22 cellular contexts compared by ENCODE assay signal in the genomic region with DNA sequence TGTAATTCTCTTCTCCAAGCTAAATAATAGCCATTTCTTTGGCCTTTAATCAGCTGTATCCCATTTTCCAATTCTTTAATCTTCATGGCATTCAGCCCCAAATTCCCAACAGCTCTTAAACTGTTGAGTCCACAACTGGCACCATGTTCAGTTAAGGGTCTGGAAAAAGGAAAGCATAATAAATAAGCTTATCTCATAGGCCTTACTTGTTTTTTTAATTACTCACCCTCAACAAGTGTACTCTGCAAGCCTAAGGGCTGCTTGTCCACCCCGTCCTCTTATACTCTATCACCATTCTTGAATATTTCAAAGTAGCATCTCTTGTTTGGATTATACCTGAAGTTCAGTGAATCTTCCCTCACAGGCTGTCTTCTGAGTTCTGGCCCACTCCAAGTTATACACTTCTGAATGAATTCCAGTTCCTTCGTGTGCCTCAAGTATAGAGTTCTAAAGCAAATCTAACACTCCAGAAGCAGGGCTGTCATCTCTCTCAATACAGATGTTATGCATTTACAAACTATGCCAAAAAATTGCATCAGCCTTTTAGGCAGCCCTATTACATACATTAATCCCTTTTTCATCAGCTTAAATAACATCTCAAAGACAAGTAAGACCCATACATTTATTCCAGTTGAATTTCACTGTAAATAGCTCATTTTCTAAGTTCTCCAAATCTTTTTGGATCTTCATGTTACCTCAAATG.
A peak's percentile ranks its signal among the peaks of the same experiment; 100 is the strongest.
DNase-seq lines count a peak whose midpoint lies in the region; ATAC-seq, FAIRE-seq and TF ChIP-seq lines count a peak whose summit lies in the region.
"Had no signal": no experiment of that assay in that cellular context is flagged by ENCODE, and none has a peak within 500 bp of the region (broad histone marks: within the 10 kb centered on the region; RNA-seq: fewer than 3 reads in every experiment).

No MANE protein-coding gene starts in this region.

- peak overlapping the region; percentile 76 for H3K27ac ChIP-seq in A673 (ENCODE audit: low read depth, low read length, poor library complexity, severe bottlenecking)
- H3K27ac ChIP-seq: GM23248, SJSA1 had no signal

- no peaks in the 10 kb centered on the region for H3K27me3 ChIP-seq in A673 (replicated peaks; ENCODE audit: insufficient read depth, low read depth, low read length, poor library complexity)
- H3K27me3 ChIP-seq: SJSA1 had no signal

- POLR2A ChIA-PET in A673 (lab: Charles Lee; ENCODE audit: low non-redundant PET), result interaction anchor here (0.5 to 0.7 kb wide), 2 partner anchors 68 to 424 kb away, joined by 3 to 5 read pairs; no protein-coding TSS in a partner anchor

- H3K4me3 ChIP-seq in A673 (ENCODE audit: low read depth, low read length, poor library complexity, severe bottlenecking) (no peak overlapping the region), cardiac fibroblast (replicated peaks in 1 of 2; ENCODE audit: low read depth in 2 of 2, low read length in 2 of 2) (no peak overlapping the region), fibroblast of the aortic adventitia (ENCODE audit: low read depth, low read length) (no peak overlapping the region)
- H3K4me3 ChIP-seq: GM23248, SJSA1 had no signal

- TF ChIP-seq CTCF in A673 (conservative IDR thresholded peaks at IDR 0.05; ENCODE audit: low read depth, low read length) (no peak), cardiac fibroblast (IDR thresholded peaks at IDR 0.05; ENCODE audit: low read depth, low read length) (no peak), fibroblast of the aortic adventitia (IDR thresholded peaks at IDR 0.05; ENCODE audit: insufficient read depth, low read length) (no peak), D721Med (IDR thresholded peaks at IDR 0.05; ENCODE audit: insufficient read depth, missing control alignments) (no peak)

- TSS peak; percentile 81 for BruUV-seq in A673 (replicated peaks; lab: Mats Ljungman, UMichigan)

- H3K36me3 ChIP-seq in A673 (ENCODE audit: insufficient read depth, low read length, poor library complexity, severe bottlenecking), result peaks cover 18% of the 10 kb centered on the region
- H3K36me3 ChIP-seq: SJSA1 had no signal

- intact Hi-C loops in A673 (cut with micrococcal nuclease; ENCODE audit: unreplicated experiment), result no loop called here

- FAIRE-seq in D721Med (lab: Jason Lieb, UNC), result no peak
- FAIRE-seq: A204.1, HTR-8/SVneo had no signal

- no peaks in the 10 kb centered on the region for H3K9me3 ChIP-seq in A673 (ENCODE audit: low read depth, low read length, poor library complexity, severe bottlenecking)
- H3K9me3 ChIP-seq: Caco-2, SJSA1 had no signal

- CTCF ChIA-PET in A673 (lab: Charles Lee), result no interaction called here

- H3K4me1 ChIP-seq in A673 (ENCODE audit: insufficient read depth, low read length, poor library complexity, severe bottlenecking), result peaks cover 37% of the 10 kb centered on the region
- H3K4me1 ChIP-seq: Caco-2, SJSA1 had no signal

- no peak for ATAC-seq in GM18873 (IDR thresholded peaks at IDR 0.05; ENCODE audit: low FRiP score, unreplicated experiment)

- DNase-seq in A673 (ENCODE audit: low spot score), result peak; percentile 66
- peak; percentile 17 for DNase-seq in OCI-M1 (lab: John Stamatoyannopoulos, UW)
- DNase-seq in cardiac fibroblast (ENCODE audit: low read depth in 2 of 2), result peak; percentile 33
- peak; percentile 63 for DNase-seq in fibroblast of the aortic adventitia (ENCODE audit: low read depth)
- no peak for DNase-seq in NCI-H526 treated with DMSO at 0.1 percent for 48 hours (lab: John Stamatoyannopoulos, UW)
- DNase-seq in DMS53 (lab: John Stamatoyannopoulos, UW), result no peak
- no peak for DNase-seq in D721Med (ENCODE audit: insufficient read length, low spot score)
- DNase-seq: Caco-2; DMS79; GDM1; GM23248; KBM-7; MM.1S; NCI-H1417; NCI-H2081 treated with DMSO at 0.1 percent for 48 hours; NCI-H345; NCI-H69; NK-92 treated with Interleukin-12 subunit alpha and Interleukin-12 subunit beta, amount 100 ng/mL, for 24 hours had no signal

Comparison
In these comparisons a context has a peak if more than half of its experiments do, and no peak if none do; other contexts are left out.
1. DNase-seq: peak in A673 (single experiment), OCI-M1 (single experiment), cardiac fibroblast (2 of 2) and fibroblast of the aortic adventitia (single experiment); none in NCI-H526 treated with DMSO at 0.1 percent for 48 hours (single experiment), DMS53 (single experiment) and D721Med (single experiment).